ENCODE assay signal across 1 cellular context in the genomic region with DNA sequence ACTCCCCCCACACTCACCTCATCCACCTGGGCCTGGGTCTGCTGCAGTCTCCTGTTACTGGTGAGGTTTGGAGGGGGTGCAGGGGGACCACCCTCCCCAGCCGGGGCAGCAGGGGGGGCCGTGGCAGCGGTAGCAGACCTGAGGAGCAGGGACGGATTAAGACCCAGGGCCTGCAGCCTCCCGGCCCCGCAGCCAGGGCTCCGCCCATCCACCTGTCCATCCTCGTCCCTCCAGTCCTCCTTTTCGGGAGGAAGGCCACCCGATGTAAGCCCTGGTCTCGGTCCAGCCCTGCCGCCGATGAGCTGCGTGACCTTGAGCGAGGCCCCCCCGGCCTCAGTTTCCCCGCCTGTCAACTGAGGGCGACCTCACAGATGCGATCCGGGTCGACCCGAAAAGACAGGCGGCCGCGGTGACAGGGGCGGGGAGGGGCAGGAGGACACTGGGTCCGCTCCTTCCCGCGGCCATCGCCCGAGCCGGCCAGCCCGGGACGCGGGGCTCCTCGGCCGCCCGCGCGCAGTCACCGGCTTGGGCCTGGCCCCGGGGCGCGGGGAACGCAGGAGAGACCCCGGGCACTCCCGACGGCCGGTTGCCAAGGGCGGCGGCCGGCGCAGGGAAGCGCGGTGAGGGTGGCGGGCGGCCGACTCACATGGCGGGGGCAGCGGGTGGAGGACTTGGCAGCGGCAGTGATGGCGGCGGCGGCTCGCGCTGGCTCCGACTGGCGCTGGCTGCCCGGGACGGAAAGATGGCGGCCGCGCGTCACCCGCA.
TF ChIP-seq lines count a peak whose summit lies in the region.

A gene with protein sequence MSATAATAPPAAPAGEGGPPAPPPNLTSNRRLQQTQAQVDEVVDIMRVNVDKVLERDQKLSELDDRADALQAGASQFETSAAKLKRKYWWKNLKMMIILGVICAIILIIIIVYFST (minus strand): TSS at position 717 of the 765 bp plus-strand sequence. CDS start 69 bp downstream, at position 648.

TF ChIP-seq in GM12878, 131 proteins besides CTCF, POLR2A, EP300 and RAD21 (continued from another document):
- TF ChIP-seq, protein P1, sequence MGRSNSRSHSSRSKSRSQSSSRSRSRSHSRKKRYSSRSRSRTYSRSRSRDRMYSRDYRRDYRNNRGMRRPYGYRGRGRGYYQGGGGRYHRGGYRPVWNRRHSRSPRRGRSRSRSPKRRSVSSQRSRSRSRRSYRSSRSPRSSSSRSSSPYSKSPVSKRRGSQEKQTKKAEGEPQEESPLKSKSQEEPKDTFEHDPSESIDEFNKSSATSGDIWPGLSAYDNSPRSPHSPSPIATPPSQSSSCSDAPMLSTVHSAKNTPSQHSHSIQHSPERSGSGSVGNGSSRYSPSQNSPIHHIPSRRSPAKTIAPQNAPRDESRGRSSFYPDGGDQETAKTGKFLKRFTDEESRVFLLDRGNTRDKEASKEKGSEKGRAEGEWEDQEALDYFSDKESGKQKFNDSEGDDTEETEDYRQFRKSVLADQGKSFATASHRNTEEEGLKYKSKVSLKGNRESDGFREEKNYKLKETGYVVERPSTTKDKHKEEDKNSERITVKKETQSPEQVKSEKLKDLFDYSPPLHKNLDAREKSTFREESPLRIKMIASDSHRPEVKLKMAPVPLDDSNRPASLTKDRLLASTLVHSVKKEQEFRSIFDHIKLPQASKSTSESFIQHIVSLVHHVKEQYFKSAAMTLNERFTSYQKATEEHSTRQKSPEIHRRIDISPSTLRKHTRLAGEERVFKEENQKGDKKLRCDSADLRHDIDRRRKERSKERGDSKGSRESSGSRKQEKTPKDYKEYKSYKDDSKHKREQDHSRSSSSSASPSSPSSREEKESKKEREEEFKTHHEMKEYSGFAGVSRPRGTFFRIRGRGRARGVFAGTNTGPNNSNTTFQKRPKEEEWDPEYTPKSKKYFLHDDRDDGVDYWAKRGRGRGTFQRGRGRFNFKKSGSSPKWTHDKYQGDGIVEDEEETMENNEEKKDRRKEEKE (IDR thresholded peaks at IDR 0.05): 0 out of 2 replicates have a peak, but pooled peaks have one; percentile 59
- TF ChIP-seq RBBP5 (conservative IDR thresholded peaks at IDR 0.05): no peak
- TF ChIP-seq ATF7 (IDR thresholded peaks at IDR 0.05; ENCODE audit: low read depth): no peak
- no peak for TF ChIP-seq SPI1 (IDR thresholded peaks at IDR 0.05; ENCODE audit: borderline replicate concordance, insufficient read depth, low read depth, low read length)
- TF ChIP-seq, protein P2, sequence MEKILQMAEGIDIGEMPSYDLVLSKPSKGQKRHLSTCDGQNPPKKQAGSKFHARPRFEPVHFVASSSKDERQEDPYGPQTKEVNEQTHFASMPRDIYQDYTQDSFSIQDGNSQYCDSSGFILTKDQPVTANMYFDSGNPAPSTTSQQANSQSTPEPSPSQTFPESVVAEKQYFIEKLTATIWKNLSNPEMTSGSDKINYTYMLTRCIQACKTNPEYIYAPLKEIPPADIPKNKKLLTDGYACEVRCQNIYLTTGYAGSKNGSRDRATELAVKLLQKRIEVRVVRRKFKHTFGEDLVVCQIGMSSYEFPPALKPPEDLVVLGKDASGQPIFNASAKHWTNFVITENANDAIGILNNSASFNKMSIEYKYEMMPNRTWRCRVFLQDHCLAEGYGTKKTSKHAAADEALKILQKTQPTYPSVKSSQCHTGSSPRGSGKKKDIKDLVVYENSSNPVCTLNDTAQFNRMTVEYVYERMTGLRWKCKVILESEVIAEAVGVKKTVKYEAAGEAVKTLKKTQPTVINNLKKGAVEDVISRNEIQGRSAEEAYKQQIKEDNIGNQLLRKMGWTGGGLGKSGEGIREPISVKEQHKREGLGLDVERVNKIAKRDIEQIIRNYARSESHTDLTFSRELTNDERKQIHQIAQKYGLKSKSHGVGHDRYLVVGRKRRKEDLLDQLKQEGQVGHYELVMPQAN (conservative IDR thresholded peaks at IDR 0.05): peak; percentile 89
- no peak for TF ChIP-seq SREBF1 (IDR thresholded peaks at IDR 0.05; ENCODE audit: low read length)
- 0 out of 2 replicates have a peak, but pooled peaks have one; percentile 2 for TF ChIP-seq TCF3 (IDR thresholded peaks at IDR 0.05; ENCODE audit: borderline replicate concordance, insufficient read depth, low read depth, low read length)
- TF ChIP-seq DPF2 (IDR thresholded peaks at IDR 0.05): peak; percentile 89
- TF ChIP-seq ASH2L (IDR thresholded peaks at IDR 0.05; ENCODE audit: borderline replicate concordance, low read depth): no peak
- TF ChIP-seq, protein P3, sequence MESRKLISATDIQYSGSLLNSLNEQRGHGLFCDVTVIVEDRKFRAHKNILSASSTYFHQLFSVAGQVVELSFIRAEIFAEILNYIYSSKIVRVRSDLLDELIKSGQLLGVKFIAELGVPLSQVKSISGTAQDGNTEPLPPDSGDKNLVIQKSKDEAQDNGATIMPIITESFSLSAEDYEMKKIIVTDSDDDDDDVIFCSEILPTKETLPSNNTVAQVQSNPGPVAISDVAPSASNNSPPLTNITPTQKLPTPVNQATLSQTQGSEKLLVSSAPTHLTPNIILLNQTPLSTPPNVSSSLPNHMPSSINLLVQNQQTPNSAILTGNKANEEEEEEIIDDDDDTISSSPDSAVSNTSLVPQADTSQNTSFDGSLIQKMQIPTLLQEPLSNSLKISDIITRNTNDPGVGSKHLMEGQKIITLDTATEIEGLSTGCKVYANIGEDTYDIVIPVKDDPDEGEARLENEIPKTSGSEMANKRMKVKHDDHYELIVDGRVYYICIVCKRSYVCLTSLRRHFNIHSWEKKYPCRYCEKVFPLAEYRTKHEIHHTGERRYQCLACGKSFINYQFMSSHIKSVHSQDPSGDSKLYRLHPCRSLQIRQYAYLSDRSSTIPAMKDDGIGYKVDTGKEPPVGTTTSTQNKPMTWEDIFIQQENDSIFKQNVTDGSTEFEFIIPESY (IDR thresholded peaks at IDR 0.05): no peak
- TF ChIP-seq MYC (IDR thresholded peaks at IDR 0.05; ENCODE audit: insufficient read depth, insufficient read length, insufficient replicate concordance, low read length, severe bottlenecking): no peak
- no peak for TF ChIP-seq SUZ12 (IDR thresholded peaks at IDR 0.05; ENCODE audit: unreplicated experiment)
- no peak for TF ChIP-seq CBX5 (IDR thresholded peaks at IDR 0.05; ENCODE audit: low read depth)
- TF ChIP-seq GATAD2B (conservative IDR thresholded peaks at IDR 0.05; ENCODE audit: low read depth): peak; percentile 77
- no peak for TF ChIP-seq ZZZ3 (IDR thresholded peaks at IDR 0.05; ENCODE audit: control insufficient read depth, insufficient read length, low read depth)
- TF ChIP-seq BHLHE40 (IDR thresholded peaks at IDR 0.05; ENCODE audit: borderline replicate concordance in 1 of 2, low read depth in 2 of 2, low read length in 1 of 2): peak; percentile 11 to 59; a peak in 3 of 4 replicates
- no peak for TF ChIP-seq KLF5 (IDR thresholded peaks at IDR 0.05; ENCODE audit: partially characterized antibody)
- TF ChIP-seq POU2F2 (IDR thresholded peaks at IDR 0.05; ENCODE audit: borderline replicate concordance, low read depth, low read length): peak; percentile 51; the same call in 1 of the 3 replicates
- TF ChIP-seq SMAD5 (IDR thresholded peaks at IDR 0.05; ENCODE audit: low read depth): no peak
